In genomic region chr12:52050771-52051541, GRCh38 we compare ENCODE assay signal across 8 cellular contexts. TPM values are rescaled to one million over a fixed set of nuclear protein-coding genes. Genes with fewer than 3 reads are reported as not detected.
DNase-seq lines count a peak whose midpoint lies in the region; ATAC-seq, FAIRE-seq and TF ChIP-seq lines count a peak whose summit lies in the region.

Gene NR4A1 (plus strand): TSS chr12:52051442. CDS start chr12:52054329, 2,887 bp downstream.

- peaks cover 4% of the 10 kb centered on the region for H3K4me1 Mint-ChIP-seq in astrocyte (ENCODE audit: low read depth, unreplicated experiment)

- H3K4me1 ChIP-seq in astrocyte (ENCODE audit: insufficient read depth, low read length) (peaks cover 14% of the 10 kb centered on the region), hepatocyte (ENCODE audit: insufficient read depth) (peaks cover 8% of the 10 kb centered on the region)

- H3K27ac ChIP-seq in astrocyte (ENCODE audit: low read depth, low read length) (peak within 1 kb of the TSS; percentile 83), hepatocyte (peak within 1 kb of the TSS; percentile 91)

- H3K27me3 ChIP-seq in astrocyte (ENCODE audit: insufficient read depth, low read length), result no peaks in the 10 kb centered on the region
- H3K27me3 ChIP-seq in hepatocyte, result no peaks in the 10 kb centered on the region

- H3K4me3 ChIP-seq in astrocyte (ENCODE audit: insufficient read depth, low read depth, low read length) (peak within 1 kb of the TSS; percentile 75), hepatocyte (peak within 1 kb of the TSS; percentile 66), retinal pigment epithelial cell (ENCODE audit: low read length) (peak within 1 kb of the TSS; percentile 83)

- H3K4me2 ChIP-seq in astrocyte (ENCODE audit: low read length) (peak within 1 kb of the TSS; percentile 96), hepatocyte (peak within 1 kb of the TSS; percentile 81)

- H3K79me2 ChIP-seq in astrocyte (ENCODE audit: insufficient read depth, low read length), result no peaks in the 10 kb centered on the region
- no peaks in the 10 kb centered on the region for H3K79me2 ChIP-seq in hepatocyte

- WGBS in hepatocyte (ENCODE audit: low lambda C conversion rate, missing lambda C conversion rate), result 2% methylated on average over 50 of the region's 76 CpGs

- H4K20me1 ChIP-seq in astrocyte (ENCODE audit: insufficient read depth, low read length), result peaks cover 26% of the 10 kb centered on the region
- peaks cover 7% of the 10 kb centered on the region for H4K20me1 ChIP-seq in hepatocyte (ENCODE audit: insufficient read depth, poor library complexity, severe bottlenecking)

- no peaks in the 10 kb centered on the region for H3K9me3 ChIP-seq in astrocyte (ENCODE audit: insufficient read depth, low read depth, low read length)
- H3K9me3 ChIP-seq in hepatocyte (ENCODE audit: low read depth), result no peaks in the 10 kb centered on the region

- FAIRE-seq in astrocyte (lab: Jason Lieb, UNC), result no peak

- H3K9me3 Mint-ChIP-seq in astrocyte (ENCODE audit: unreplicated experiment), result no peaks in the 10 kb centered on the region

- TF ChIP-seq CTCF in GM13977 (IDR thresholded peaks at IDR 0.05; ENCODE audit: extremely low read depth, insufficient read depth, missing control alignments) (peak; percentile 40), astrocyte (IDR thresholded peaks at IDR 0.05; ENCODE audit: insufficient read depth, low read depth, low read length) (no peak), hepatocyte (IDR thresholded peaks at IDR 0.05; ENCODE audit: poor library complexity) (peak; percentile 28), retinal pigment epithelial cell (conservative IDR thresholded peaks at IDR 0.05; ENCODE audit: low read depth, low read length) (peak; percentile 30)

- no peaks in the 10 kb centered on the region for H3K36me3 ChIP-seq in astrocyte (ENCODE audit: insufficient read depth, low read length)
- no peaks in the 10 kb centered on the region for H3K36me3 ChIP-seq in hepatocyte (replicated peaks; ENCODE audit: insufficient read depth, low read depth)

- peaks cover 26% of the 10 kb centered on the region for H3K27me3 Mint-ChIP-seq in astrocyte (ENCODE audit: low read depth, unreplicated experiment)

- peak within 1 kb of the TSS; percentile 76 for H2AFZ ChIP-seq in astrocyte (ENCODE audit: low read depth, low read length)
- peak within 1 kb of the TSS; percentile 22 for H2AFZ ChIP-seq in hepatocyte

- peak; percentile 87 for ATAC-seq in HG02678 (IDR thresholded peaks at IDR 0.05; ENCODE audit: unreplicated experiment)

- no peaks in the 10 kb centered on the region for H3K36me3 Mint-ChIP-seq in astrocyte (ENCODE audit: low read depth, unreplicated experiment)

- H3K27ac Mint-ChIP-seq in astrocyte (ENCODE audit: unreplicated experiment), result peak within 1 kb of the TSS; percentile 89

- H3K9me2 ChIP-seq in hepatocyte (replicated peaks; ENCODE audit: insufficient read depth), result no peaks in the 10 kb centered on the region

- DNase-seq in GM13977 (ENCODE audit: low spot score), result peak; percentile 98
- DNase-seq in NCI-H1417 treated with DMSO at 0.1 percent for 48 hours (lab: John Stamatoyannopoulos, UW), result peak; percentile 54
- peak; percentile 100 for DNase-seq in T-helper 9 cell
- peak; percentile 87 for DNase-seq in astrocyte (ENCODE audit: low read depth)
- DNase-seq in hepatocyte (ENCODE audit: low spot score), result peak; percentile 98
- DNase-seq in retinal pigment epithelial cell (ENCODE audit: low read depth), result peak; percentile 84
- DNase-seq in KG1 (lab: John Stamatoyannopoulos, UW), result no peak

- H3K9ac ChIP-seq in astrocyte (ENCODE audit: low read length), result peak within 1 kb of the TSS; percentile 97

- H3K4me3 Mint-ChIP-seq in astrocyte (ENCODE audit: unreplicated experiment), result peak within 1 kb of the TSS; percentile 82

- in situ Hi-C loops in GM13977 (cut with MboI; ENCODE audit: low pct_unique_long_range_greater_than_20kb, low sequenced_read_pairs, unreplicated experiment), result no loop called here

RNA-seq across cellular contexts. Expression of gene NR4A1, which starts in this region (rescaled TPM):
- total RNA-seq in astrocyte, result 1.6 and 2.3 TPM in 2 replicates
- total RNA-seq in hepatocyte, result 39.2 and 59.2 TPM in 2 replicates
- 131 and 165 TPM in 2 replicates for polyA plus RNA-seq in hepatocyte

Comparison
In these comparisons a context has a peak if more than half of its experiments do, and no peak if none do; other contexts are left out.
1. RNA of gene NR4A1 (total RNA-seq): 39.2 to 59.2 TPM in hepatocyte; 1.6 to 2.3 TPM in astrocyte; every median in the first group is over 10 times any median in the second.
2. Peak in every context shown above with its lines, with median percentiles within 50 percentile points of each other: H3K4me3 ChIP-seq.